Comparison of ENCODE assay signal across 9 cellular contexts in the genomic region with DNA sequence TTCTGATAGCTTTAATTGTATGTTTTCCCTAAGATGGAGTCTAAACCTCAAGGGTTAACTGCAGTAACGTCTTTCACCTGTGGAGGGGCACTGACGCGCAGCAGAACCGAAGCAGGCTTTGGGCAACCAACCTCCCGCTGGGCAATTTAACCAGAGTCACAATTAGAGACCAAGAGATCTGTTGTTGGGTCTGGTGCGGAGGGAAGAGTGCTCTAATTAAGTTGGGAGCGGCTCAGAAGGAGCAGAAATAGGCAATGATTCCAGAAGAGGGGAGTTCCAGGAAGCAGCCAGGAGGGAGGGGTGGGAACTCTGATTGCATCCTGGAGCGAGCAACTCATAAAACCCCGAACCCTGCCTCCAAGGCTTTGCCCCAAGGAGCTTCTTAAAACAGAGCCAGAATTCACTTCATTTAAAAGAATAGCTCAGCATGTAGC.
A peak's percentile ranks its signal among the peaks of the same experiment; 100 is the strongest.
DNase-seq lines count a peak whose midpoint lies in the region; ATAC-seq and TF ChIP-seq lines count a peak whose summit lies in the region.
"Had no signal": no experiment of that assay in that cellular context is flagged by ENCODE, and none has a peak within 500 bp of the region (broad histone marks: within the 10 kb centered on the region; RNA-seq: fewer than 3 reads in every experiment).

No MANE protein-coding gene starts in this region.

- H3K27ac Mint-ChIP-seq in CD4-positive, alpha-beta T cell: no peak overlapping the region

- peaks cover 65% of the 10 kb centered on the region for H3K27me3 Mint-ChIP-seq in CD4-positive, alpha-beta T cell

- no peak for TF ChIP-seq EP300 in Ishikawa (IDR thresholded peaks at IDR 0.05; ENCODE audit: borderline replicate concordance)

- POLR2A ChIA-PET in CD4-positive, alpha-beta T cell (lab: Charles Lee): no interaction called here

- H3K9me3 ChIP-seq in CD4-positive, alpha-beta T cell (ENCODE audit: control insufficient read depth, low read length): no peaks in the 10 kb centered on the region
- H3K9me3 ChIP-seq: thoracic aorta had no signal

- peak; percentile 24; the same call in 1 of the 2 replicates for TF ChIP-seq RAD21 in Ishikawa (IDR thresholded peaks at IDR 0.05; ENCODE audit: low read depth)

- no peaks in the 10 kb centered on the region for H3K4me1 Mint-ChIP-seq in CD4-positive, alpha-beta T cell (ENCODE audit: low read depth)

- H3K4me3 Mint-ChIP-seq in CD4-positive, alpha-beta T cell: no peak overlapping the region

- intact Hi-C loops in CD4-positive, alpha-beta T cell (cut with DNase I, micrococcal nuclease): loop anchor here in 1 of 2 experiments (10.0 kb wide), 1 partner anchor 562 kb away; no protein-coding TSS in a partner anchor

- H3K9me3 Mint-ChIP-seq in CD4-positive, alpha-beta T cell: no peaks in the 10 kb centered on the region

- DNase-seq in stimulated activated CD4-positive, alpha-beta T cell treated with anti-CD3 and anti-CD28 coated beads, Interleukin-15, amount 100 ng/mL, for 24 hours: peak; percentile 6
- DNase-seq in stimulated activated CD4-positive, alpha-beta T cell treated with anti-CD3 and anti-CD28 coated beads, Interleukin-12 subunit alpha, Interleukin-12 subunit beta, amount 100 ng/mL, for 4 hours: no peak
- DNase-seq in choroid plexus epithelial cell (ENCODE audit: low read depth) (no peak), ureter (ENCODE audit: low spot score) (no peak), GM20000 (ENCODE audit: low spot score) (no peak), NCI-H510A treated with DMSO at 0.1 percent for 48 hours (lab: John Stamatoyannopoulos, UW) (no peak)
- DNase-seq in CD4-positive, alpha-beta T cell: no peak

- peaks cover 4% of the 10 kb centered on the region for H3K27me3 ChIP-seq in CD4-positive, alpha-beta T cell (ENCODE audit: control insufficient read depth, insufficient read depth, low read length)

- no peak overlapping the region for H3K4me3 ChIP-seq in choroid plexus epithelial cell (ENCODE audit: low read depth, low read length)
- H3K4me3 ChIP-seq: thoracic aorta had no signal

- no peaks in the 10 kb centered on the region for H3K36me3 Mint-ChIP-seq in CD4-positive, alpha-beta T cell (ENCODE audit: low read depth)

- TF ChIP-seq CTCF in choroid plexus epithelial cell (conservative IDR thresholded peaks at IDR 0.05; ENCODE audit: low read depth, low read length) (peak; percentile 20), GM20000 (IDR thresholded peaks at IDR 0.05; ENCODE audit: extremely low read depth, missing control alignments) (no peak)
- TF ChIP-seq CTCF in CD4-positive, alpha-beta T cell (IDR thresholded peaks at IDR 0.05): no peak

- CTCF ChIA-PET in CD4-positive, alpha-beta T cell (lab: Charles Lee): no interaction called here

- ATAC-seq in CD4-positive, alpha-beta T cell (ENCODE audit: poor library complexity): no peak

- H3K27ac ChIP-seq in CD4-positive, alpha-beta T cell (ENCODE audit: low read depth, low read length): no peak overlapping the region
- H3K27ac ChIP-seq: thoracic aorta had no signal

TF ChIP-seq in Ishikawa, 13 proteins besides CTCF, POLR2A, EP300 and RAD21:
- TF ChIP-seq, protein P1, sequence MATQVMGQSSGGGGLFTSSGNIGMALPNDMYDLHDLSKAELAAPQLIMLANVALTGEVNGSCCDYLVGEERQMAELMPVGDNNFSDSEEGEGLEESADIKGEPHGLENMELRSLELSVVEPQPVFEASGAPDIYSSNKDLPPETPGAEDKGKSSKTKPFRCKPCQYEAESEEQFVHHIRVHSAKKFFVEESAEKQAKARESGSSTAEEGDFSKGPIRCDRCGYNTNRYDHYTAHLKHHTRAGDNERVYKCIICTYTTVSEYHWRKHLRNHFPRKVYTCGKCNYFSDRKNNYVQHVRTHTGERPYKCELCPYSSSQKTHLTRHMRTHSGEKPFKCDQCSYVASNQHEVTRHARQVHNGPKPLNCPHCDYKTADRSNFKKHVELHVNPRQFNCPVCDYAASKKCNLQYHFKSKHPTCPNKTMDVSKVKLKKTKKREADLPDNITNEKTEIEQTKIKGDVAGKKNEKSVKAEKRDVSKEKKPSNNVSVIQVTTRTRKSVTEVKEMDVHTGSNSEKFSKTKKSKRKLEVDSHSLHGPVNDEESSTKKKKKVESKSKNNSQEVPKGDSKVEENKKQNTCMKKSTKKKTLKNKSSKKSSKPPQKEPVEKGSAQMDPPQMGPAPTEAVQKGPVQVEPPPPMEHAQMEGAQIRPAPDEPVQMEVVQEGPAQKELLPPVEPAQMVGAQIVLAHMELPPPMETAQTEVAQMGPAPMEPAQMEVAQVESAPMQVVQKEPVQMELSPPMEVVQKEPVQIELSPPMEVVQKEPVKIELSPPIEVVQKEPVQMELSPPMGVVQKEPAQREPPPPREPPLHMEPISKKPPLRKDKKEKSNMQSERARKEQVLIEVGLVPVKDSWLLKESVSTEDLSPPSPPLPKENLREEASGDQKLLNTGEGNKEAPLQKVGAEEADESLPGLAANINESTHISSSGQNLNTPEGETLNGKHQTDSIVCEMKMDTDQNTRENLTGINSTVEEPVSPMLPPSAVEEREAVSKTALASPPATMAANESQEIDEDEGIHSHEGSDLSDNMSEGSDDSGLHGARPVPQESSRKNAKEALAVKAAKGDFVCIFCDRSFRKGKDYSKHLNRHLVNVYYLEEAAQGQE (IDR thresholded peaks at IDR 0.05; ENCODE audit: low read depth): no peak
- no peak for TF ChIP-seq CEBPB (IDR thresholded peaks at IDR 0.05)
- no peak for TF ChIP-seq EGR1 (IDR thresholded peaks at IDR 0.05)
- no peak for TF ChIP-seq YY1 (IDR thresholded peaks at IDR 0.05; ENCODE audit: low read depth)
- TF ChIP-seq TEAD4 (IDR thresholded peaks at IDR 0.05): no peak
- TF ChIP-seq NFIC (IDR thresholded peaks at IDR 0.05): no peak
